Comparison of ENCODE assay signal across 2 cellular contexts in the genomic region with DNA sequence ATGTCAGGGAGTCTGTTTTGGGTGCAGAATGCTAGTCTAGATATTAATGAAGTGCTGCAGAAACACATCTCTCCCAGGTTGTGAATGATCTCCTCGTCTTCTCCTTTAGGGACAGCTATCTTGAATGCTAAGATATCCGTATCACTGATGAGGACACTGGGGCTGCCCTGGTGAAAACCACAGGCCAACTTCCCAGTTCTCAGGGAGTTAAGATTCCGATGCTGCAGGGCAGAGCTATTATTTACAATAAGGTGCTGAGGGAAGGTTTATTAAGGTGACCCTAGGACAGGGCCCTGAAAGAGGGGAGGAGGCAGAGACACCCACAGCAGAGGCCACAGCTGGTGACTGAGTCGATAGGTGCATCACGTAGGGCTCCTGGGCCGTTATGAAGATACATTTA.
TF ChIP-seq lines count a peak whose summit lies in the region.

No MANE protein-coding gene starts in this region.

TF ChIP-seq in GM23338, 12 proteins besides CTCF, POLR2A, EP300 and RAD21:
- TF ChIP-seq, protein P1, sequence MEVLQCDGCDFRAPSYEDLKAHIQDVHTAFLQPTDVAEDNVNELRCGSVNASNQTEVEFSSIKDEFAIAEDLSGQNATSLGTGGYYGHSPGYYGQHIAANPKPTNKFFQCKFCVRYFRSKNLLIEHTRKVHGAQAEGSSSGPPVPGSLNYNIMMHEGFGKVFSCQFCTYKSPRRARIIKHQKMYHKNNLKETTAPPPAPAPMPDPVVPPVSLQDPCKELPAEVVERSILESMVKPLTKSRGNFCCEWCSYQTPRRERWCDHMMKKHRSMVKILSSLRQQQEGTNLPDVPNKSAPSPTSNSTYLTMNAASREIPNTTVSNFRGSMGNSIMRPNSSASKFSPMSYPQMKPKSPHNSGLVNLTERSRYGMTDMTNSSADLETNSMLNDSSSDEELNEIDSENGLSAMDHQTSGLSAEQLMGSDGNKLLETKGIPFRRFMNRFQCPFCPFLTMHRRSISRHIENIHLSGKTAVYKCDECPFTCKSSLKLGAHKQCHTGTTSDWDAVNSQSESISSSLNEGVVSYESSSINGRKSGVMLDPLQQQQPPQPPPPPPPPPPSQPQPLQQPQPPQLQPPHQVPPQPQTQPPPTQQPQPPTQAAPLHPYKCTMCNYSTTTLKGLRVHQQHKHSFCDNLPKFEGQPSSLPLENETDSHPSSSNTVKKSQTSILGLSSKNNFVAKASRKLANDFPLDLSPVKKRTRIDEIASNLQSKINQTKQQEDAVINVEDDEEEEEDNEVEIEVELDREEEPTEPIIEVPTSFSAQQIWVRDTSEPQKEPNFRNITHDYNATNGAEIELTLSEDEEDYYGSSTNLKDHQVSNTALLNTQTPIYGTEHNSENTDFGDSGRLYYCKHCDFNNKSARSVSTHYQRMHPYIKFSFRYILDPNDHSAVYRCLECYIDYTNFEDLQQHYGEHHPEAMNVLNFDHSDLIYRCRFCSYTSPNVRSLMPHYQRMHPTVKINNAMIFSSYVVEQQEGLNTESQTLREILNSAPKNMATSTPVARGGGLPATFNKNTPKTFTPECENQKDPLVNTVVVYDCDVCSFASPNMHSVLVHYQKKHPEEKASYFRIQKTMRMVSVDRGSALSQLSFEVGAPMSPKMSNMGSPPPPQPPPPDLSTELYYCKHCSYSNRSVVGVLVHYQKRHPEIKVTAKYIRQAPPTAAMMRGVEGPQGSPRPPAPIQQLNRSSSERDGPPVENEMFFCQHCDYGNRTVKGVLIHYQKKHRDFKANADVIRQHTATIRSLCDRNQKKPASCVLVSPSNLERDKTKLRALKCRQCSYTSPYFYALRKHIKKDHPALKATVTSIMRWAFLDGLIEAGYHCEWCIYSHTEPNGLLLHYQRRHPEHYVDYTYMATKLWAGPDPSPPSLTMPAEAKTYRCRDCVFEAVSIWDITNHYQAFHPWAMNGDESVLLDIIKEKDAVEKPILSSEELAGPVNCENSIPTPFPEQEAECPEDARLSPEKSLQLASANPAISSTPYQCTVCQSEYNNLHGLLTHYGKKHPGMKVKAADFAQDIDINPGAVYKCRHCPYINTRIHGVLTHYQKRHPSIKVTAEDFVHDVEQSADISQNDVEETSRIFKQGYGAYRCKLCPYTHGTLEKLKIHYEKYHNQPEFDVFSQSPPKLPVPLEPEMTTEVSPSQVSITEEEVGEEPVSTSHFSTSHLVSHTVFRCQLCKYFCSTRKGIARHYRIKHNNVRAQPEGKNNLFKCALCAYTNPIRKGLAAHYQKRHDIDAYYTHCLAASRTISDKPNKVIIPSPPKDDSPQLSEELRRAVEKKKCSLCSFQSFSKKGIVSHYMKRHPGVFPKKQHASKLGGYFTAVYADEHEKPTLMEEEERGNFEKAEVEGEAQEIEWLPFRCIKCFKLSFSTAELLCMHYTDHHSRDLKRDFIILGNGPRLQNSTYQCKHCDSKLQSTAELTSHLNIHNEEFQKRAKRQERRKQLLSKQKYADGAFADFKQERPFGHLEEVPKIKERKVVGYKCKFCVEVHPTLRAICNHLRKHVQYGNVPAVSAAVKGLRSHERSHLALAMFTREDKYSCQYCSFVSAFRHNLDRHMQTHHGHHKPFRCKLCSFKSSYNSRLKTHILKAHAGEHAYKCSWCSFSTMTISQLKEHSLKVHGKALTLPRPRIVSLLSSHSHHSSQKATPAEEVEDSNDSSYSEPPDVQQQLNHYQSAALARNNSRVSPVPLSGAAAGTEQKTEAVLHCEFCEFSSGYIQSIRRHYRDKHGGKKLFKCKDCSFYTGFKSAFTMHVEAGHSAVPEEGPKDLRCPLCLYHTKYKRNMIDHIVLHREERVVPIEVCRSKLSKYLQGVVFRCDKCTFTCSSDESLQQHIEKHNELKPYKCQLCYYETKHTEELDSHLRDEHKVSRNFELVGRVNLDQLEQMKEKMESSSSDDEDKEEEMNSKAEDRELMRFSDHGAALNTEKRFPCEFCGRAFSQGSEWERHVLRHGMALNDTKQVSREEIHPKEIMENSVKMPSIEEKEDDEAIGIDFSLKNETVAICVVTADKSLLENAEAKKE (CRISPR knock-in tag; IDR thresholded peaks at IDR 0.05), result no peak
- TF ChIP-seq NANOG (IDR thresholded peaks at IDR 0.05; ENCODE audit: borderline replicate concordance), result no peak
- no peak for TF ChIP-seq EZH2phosphoT487 (IDR thresholded peaks at IDR 0.05; ENCODE audit: unreplicated experiment)

TF ChIP-seq in GM12878, 131 proteins besides CTCF, POLR2A, EP300 and RAD21:
- TF ChIP-seq BRCA1 (IDR thresholded peaks at IDR 0.05; ENCODE audit: low read depth, low read length) (no peak), ETV6 (conservative IDR thresholded peaks at IDR 0.05 in 1 of 2, IDR thresholded peaks at IDR 0.05 in 1 of 2; ENCODE audit: borderline replicate concordance in 1 of 2, low read depth in 1 of 2) (no peak), TARDBP (IDR thresholded peaks at IDR 0.05; ENCODE audit: borderline replicate concordance) (no peak), RUNX3 (IDR thresholded peaks at IDR 0.05; ENCODE audit: low read length) (0 out of 2 replicates have a peak, but pooled peaks have one; percentile 6)
